In the genomic region with DNA sequence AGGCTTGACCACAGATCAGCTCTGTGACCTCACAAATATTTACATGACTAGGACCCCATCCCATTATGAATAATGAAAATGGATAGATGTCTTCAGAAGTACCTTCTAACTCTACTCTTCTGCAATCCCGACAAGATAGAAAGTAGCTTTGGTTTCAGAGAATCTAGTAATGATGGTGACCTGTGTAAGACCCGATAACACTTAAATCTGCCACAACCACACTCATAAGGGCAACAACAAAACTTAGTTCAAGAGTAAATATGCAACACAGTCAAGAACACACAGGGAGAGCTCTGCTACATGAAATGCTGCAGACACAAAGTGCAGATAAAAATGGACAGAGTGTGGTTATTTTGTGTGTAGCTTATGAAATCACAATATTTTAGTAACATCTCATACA, we compare ENCODE assay signal across 1 cellular context.
TF ChIP-seq lines count a peak whose summit lies in the region.

No MANE protein-coding gene starts in this region.

TF ChIP-seq in GM12878, 131 proteins besides CTCF, POLR2A, EP300 and RAD21 (continued from another document):
- no peak for TF ChIP-seq SREBF1 (IDR thresholded peaks at IDR 0.05; ENCODE audit: low read length)
- TF ChIP-seq RELA (IDR thresholded peaks at IDR 0.05; ENCODE audit: borderline replicate concordance, partially characterized antibody): no peak
- no peak for TF ChIP-seq BMI1 (IDR thresholded peaks at IDR 0.05; ENCODE audit: borderline replicate concordance)
